8 cellular contexts compared by ENCODE assay signal in the genomic region with DNA sequence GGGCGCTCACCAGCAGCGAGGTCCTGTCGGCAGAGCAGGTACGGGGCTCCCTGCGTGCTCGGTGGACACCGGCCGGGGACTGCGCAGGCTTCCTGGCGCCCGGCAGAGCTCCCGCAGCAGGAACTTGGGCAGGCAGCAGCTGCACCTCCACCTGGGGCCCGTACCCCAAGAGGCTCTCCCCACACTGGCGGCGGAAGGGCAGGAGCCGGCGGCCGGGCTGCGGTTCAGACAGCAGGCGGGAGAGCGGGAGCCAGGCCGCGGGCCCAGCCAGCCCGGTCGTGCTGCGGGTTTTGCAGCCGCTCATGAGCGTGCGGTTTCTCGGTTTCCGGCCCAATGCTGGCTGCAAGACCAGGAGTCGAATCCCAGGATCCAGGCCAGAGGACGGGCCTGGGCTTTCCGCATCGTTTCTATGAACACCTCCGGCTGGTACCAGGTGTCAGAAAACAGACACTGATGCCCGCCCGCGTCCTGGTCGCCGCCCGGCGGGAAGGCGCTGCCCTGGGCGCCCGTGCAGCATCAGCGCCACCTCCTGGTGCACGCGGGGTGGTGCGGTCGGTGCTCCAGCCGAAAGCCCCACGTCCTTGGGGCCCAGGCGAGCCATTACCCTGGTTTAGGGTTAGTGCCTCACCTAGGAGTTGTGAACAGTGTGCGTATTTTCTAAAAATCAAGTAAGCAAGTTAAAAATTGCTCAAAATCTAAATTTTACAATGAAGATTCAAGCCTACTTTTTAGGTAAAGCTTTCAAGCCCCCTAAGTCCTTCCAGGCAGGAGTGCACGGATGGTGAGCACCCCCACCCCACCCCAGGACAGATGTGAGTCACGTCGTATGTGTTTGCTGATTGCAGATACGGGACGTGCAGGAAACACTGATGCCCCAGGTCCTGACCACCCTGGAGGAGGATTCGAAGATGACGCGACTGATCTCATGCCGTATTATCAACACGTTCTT. TPM values are rescaled to one million over a fixed set of nuclear protein-coding genes. Genes with fewer than 3 reads are reported as not detected.
DNase-seq lines count a peak whose midpoint lies in the region; ATAC-seq, FAIRE-seq and TF ChIP-seq lines count a peak whose summit lies in the region.

No MANE protein-coding gene starts in this region.

- intact Hi-C loops in psoas muscle (cut with DNase I), result loop anchor here (2.0 kb wide), 1 partner anchor 452 kb away; no protein-coding TSS in a partner anchor

- no peak overlapping the region for H3K4me3 ChIP-seq in psoas muscle

- H3K27ac ChIP-seq in psoas muscle, result no peak overlapping the region

- FAIRE-seq in GM12892 (lab: Jason Lieb, UNC) (peak; percentile 70), RCC 7860 (lab: Jason Lieb, UNC) (no peak)

- peaks cover 12% of the 10 kb centered on the region for H3K4me1 ChIP-seq in psoas muscle

- no peaks in the 10 kb centered on the region for H3K9me3 ChIP-seq in psoas muscle

- TF ChIP-seq POLR2A in GM12892 (IDR thresholded peaks at IDR 0.05; ENCODE audit: low read depth, low read length), result no peak

- peak; percentile 94 for TF ChIP-seq CTCF in psoas muscle (IDR thresholded peaks at IDR 0.05)

- H3K27me3 ChIP-seq in psoas muscle (ENCODE audit: insufficient read depth in 3 of 3, low read length in 2 of 3), result no peaks in the 10 kb centered on the region

- DNase-seq in GM12892 (ENCODE audit: insufficient read length) (peak; percentile 67), NCI-H748 (lab: John Stamatoyannopoulos, UW; ENCODE audit: unreplicated experiment) (peak; percentile 48), germinal center (ENCODE audit: low spot score) (peak; percentile 69), psoas muscle (peak; percentile 56 to 80), RCC 7860 (ENCODE audit: low spot score) (no peak)
- peak; percentile 35 to 51 for DNase-seq in activated T-helper 1 cell treated with anti-CD3 and anti-CD28 coated beads, Interleukin-2, amount 50 U/mL, for 16 hours (ENCODE audit: low read depth in 1 of 2, low spot score in 1 of 2)

- 69 to 75% (median 72%) methylated on average over 65 of the region's 65 CpGs for WGBS in psoas muscle, 3 donors

- ATAC-seq in psoas muscle (peak; percentile 71 to 90 (median 83)), GM21360 (IDR thresholded peaks at IDR 0.05; ENCODE audit: unreplicated experiment) (no peak), GM19395 (IDR thresholded peaks at IDR 0.05; ENCODE audit: unreplicated experiment) (no peak)

- peaks cover 2 to 52% of the 10 kb centered on the region in 2 donors for H3K36me3 ChIP-seq in psoas muscle (ENCODE audit: insufficient read depth in 1 of 2, low read depth in 1 of 2)

RNA-seq across cellular contexts. Expression of a gene that starts 47.4 kb away (rescaled TPM):
- 13.1 TPM for polyA plus RNA-seq in GM12892 (2012; ENCODE audit: missing spikeins)
- total RNA-seq in psoas muscle, result 1 to 10 TPM; 1.4 to 4.6 (median 3.4) TPM
- 1 to 10 TPM; 1.5 to 1.9 (median 1.5) TPM for polyA plus RNA-seq in psoas muscle

RNA-seq across cellular contexts. Expression of a gene that starts 47.9 kb away (rescaled TPM):
- 22.8 TPM for polyA plus RNA-seq in GM12892 (2012; ENCODE audit: missing spikeins)
- 10 to 100 TPM; 17.8 to 26.7 (median 21.9) TPM for total RNA-seq in psoas muscle
- 10 to 100 TPM in 2 of 3 donors, 1 to 10 TPM in 1; 9.3 to 17.6 (median 14.1) TPM for polyA plus RNA-seq in psoas muscle

RNA-seq across cellular contexts. Expression of a gene that starts 57.8 kb away (rescaled TPM):
- polyA plus RNA-seq in GM12892 (2012; ENCODE audit: missing spikeins), result 57.6 TPM
- total RNA-seq in psoas muscle, result 100 to 1,000 TPM; 125 to 144 (median 137) TPM
- polyA plus RNA-seq in psoas muscle, result 100 to 1,000 TPM in 1 of 3 donors, 10 to 100 TPM in 2; 52.5 to 159 (median 64.6) TPM

Comparison
In these comparisons a context has a peak if more than half of its experiments do, and no peak if none do; other contexts are left out.
1. ATAC-seq: peak in psoas muscle (4 of 4); none in GM21360 (single experiment) and GM19395 (single experiment).